16 cellular contexts compared by ENCODE assay signal in the genomic region with DNA sequence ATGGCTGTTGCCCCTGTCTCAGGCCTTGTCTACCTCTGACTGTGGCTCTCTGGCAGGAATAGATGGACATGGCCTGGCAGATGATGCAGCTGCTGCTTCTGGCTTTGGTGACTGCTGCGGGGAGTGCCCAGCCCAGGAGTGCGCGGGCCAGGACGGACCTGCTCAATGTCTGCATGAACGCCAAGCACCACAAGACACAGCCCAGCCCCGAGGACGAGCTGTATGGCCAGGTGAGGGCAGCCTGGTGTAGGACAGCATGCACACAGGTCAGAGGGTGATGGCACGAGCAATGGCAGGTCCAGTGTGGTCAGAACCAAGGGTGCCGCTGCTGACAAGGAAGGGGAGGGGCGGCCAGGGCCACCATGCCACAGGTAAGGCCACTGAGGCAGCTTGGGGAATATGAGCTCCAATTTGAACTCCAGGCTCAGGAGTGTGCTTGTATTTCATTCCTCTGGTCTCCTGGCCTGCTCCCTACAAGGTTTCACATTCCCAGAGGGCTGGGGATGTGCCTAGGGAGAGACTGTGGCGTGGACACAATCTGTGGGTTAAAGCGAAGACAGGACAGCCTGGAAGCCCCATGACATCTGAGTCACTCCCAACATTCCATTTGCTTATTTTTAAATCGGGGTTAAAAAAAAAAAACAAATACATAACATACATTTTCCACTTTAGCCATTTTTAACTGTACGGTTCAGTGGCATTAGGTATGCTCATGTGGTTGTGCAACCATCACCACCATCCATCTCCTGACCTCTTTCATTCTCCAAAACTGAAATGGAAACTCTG. TPM values are rescaled to one million over a fixed set of nuclear protein-coding genes. Genes with fewer than 3 reads are reported as not detected.
DNase-seq lines count a peak whose midpoint lies in the region; FAIRE-seq and TF ChIP-seq lines count a peak whose summit lies in the region.
"Had no signal": no experiment of that assay in that cellular context is flagged by ENCODE, and none has a peak within 500 bp of the region (broad histone marks: within the 10 kb centered on the region; RNA-seq: fewer than 3 reads in every experiment).

No MANE protein-coding gene starts in this region.

- peak overlapping the region; percentile 11; the same call in 1 of the 2 replicates for H3K4me3 ChIP-seq in HL-60 (replicated peaks; ENCODE audit: insufficient read depth, low read length)
- H3K4me3 ChIP-seq in osteoblast (ENCODE audit: insufficient read depth, low read length) = no peak overlapping the region
- no peak overlapping the region for H3K4me3 ChIP-seq in kidney (ENCODE audit: low read length in 2 of 2)

- no peaks in the 10 kb centered on the region for H3K9me3 ChIP-seq in osteoblast (ENCODE audit: low read depth, low read length)
- H3K9me3 ChIP-seq in kidney (ENCODE audit: control insufficient read depth in 1 of 2, low read length in 2 of 2) = no peaks in the 10 kb centered on the region

- DNase-seq in HL-60 (ENCODE audit: low read depth in 1 of 2, low spot score in 1 of 2) (no peak), epithelial cell of prostate (ENCODE audit: low read depth, low spot score) (no peak), osteoblast (ENCODE audit: insufficient read length, low spot score, missing footprints) (peak; percentile 47), GM10266 (ENCODE audit: extremely low spot score) (no peak), kidney (no peak), midbrain (lab: John Stamatoyannopoulos, UW) (no peak)
- DNase-seq: caudate nucleus; CD8-positive, alpha-beta memory T cell; DMS79; H7; left ventricle myocardium superior; NCI-H524 treated with DMSO at 0.1 percent for 48 hours had no signal

- peak overlapping the region; percentile 40 for H2AFZ ChIP-seq in osteoblast (ENCODE audit: low read length)

- H3K27ac ChIP-seq in HL-60 (replicated peaks) (peak overlapping the region; percentile 84), epithelial cell of prostate (peak overlapping the region; percentile 45), osteoblast (ENCODE audit: low read depth, low read length) (peak overlapping the region; percentile 9), kidney (ENCODE audit: low read depth in 2 of 2, low read length in 2 of 2) (no peak overlapping the region)

- H3K9ac ChIP-seq in kidney (ENCODE audit: low read length in 2 of 2) = no peak overlapping the region

- TF ChIP-seq CTCF in HL-60 (IDR thresholded peaks at IDR 0.05; ENCODE audit: insufficient read depth, low read length) (no peak), osteoblast (IDR thresholded peaks at IDR 0.05; ENCODE audit: extremely low read depth, low read depth, low read length) (no peak), GM10266 (IDR thresholded peaks at IDR 0.05; ENCODE audit: control insufficient read depth, insufficient read depth, low read depth, missing control alignments) (no peak), kidney (IDR thresholded peaks at IDR 0.05; ENCODE audit: borderline replicate concordance, extremely low read depth, insufficient read depth) (no peak)

- no peaks in the 10 kb centered on the region for H3K27me3 ChIP-seq in HL-60 (ENCODE audit: insufficient read depth, poor library complexity, severe bottlenecking)
- H3K27me3 ChIP-seq in osteoblast (ENCODE audit: insufficient read depth, low read length) = no peaks in the 10 kb centered on the region

- FAIRE-seq in kidney (lab: Jason Lieb, UNC) = no peak

- no peaks in the 10 kb centered on the region for H3K36me3 ChIP-seq in osteoblast (ENCODE audit: insufficient read depth, low read length)
- H3K36me3 ChIP-seq in kidney (ENCODE audit: control insufficient read depth in 1 of 2, insufficient read depth in 2 of 2, low read length in 2 of 2) = no peaks in the 10 kb centered on the region

- intact Hi-C loops in kidney (cut with DNase I) = no loop called here

- H3K4me1 ChIP-seq in osteoblast (ENCODE audit: insufficient read depth, low read length) (peaks cover 15% of the 10 kb centered on the region), kidney (ENCODE audit: control insufficient read depth in 1 of 2, insufficient read depth in 1 of 2, low read depth in 1 of 2, low read length in 2 of 2) (no peaks in the 10 kb centered on the region)

- H3K79me2 ChIP-seq in osteoblast (ENCODE audit: insufficient read depth, low read length) = no peaks in the 10 kb centered on the region

- no peak overlapping the region for H3K4me2 ChIP-seq in osteoblast (ENCODE audit: insufficient read depth, low read length)

- H4K20me1 ChIP-seq in osteoblast (ENCODE audit: insufficient read depth, low read length) = no peaks in the 10 kb centered on the region

RNA-seq across cellular contexts. Expression of gene FOLR3, which starts 0.6 kb away (rescaled TPM):
- total RNA-seq in osteoblast = 0.88 and 1.1 TPM in 2 replicates
- 17.5 TPM for total RNA-seq in kidney
- 65.0 TPM for polyA plus RNA-seq in kidney (ENCODE audit: insufficient read depth, low read depth, low replicate concordance)
- total RNA-seq: activated T-helper 17 cell treated with anti-CD3 and anti-CD28 coated beads, Interleukin-2, amount 50 U/mL, for 72 hours; CD8-positive, alpha-beta memory T cell; epithelial cell of proximal tubule; H7; temporal lobe had no signal
- polyA plus RNA-seq: CD8-positive, alpha-beta memory T cell had no signal

RNA-seq across cellular contexts. Expression of gene ANAPC15, which starts 23.6 kb away (rescaled TPM):
- 21.7 and 23.0 TPM in 2 replicates for total RNA-seq in osteoblast
- 30.0 TPM for total RNA-seq in kidney
- 79.8 TPM for polyA plus RNA-seq in kidney (ENCODE audit: insufficient read depth, low read depth, low replicate concordance)

RNA-seq across cellular contexts. Expression of gene TOMT, which starts 30.4 kb away (rescaled TPM):
- total RNA-seq in osteoblast (not detected in 2 replicates), kidney (not detected)
- polyA plus RNA-seq in kidney (ENCODE audit: insufficient read depth, low read depth, low replicate concordance) = not detected
- total RNA-seq: CD8-positive, alpha-beta memory T cell; epithelial cell of proximal tubule; left ventricle myocardium superior; mucosa of gallbladder; temporal lobe had no signal
- polyA plus RNA-seq: CD8-positive, alpha-beta memory T cell had no signal

RNA-seq across cellular contexts. Expression of gene LAMTOR1, which starts 33.0 kb away (rescaled TPM):
- total RNA-seq in osteoblast (131 and 138 TPM in 2 replicates), kidney (111 TPM)
- 189 TPM for polyA plus RNA-seq in kidney (ENCODE audit: insufficient read depth, low read depth, low replicate concordance)

RNA-seq across cellular contexts. Expression of gene LRRC51, which starts 55.4 kb away (rescaled TPM):
- 5.1 and 6.2 TPM in 2 replicates for total RNA-seq in osteoblast
- total RNA-seq in kidney = 23.3 TPM
- 28.9 TPM for polyA plus RNA-seq in kidney (ENCODE audit: insufficient read depth, low read depth, low replicate concordance)

Comparison
In these comparisons a context has a peak if more than half of its experiments do, and no peak if none do; other contexts are left out.
1. H3K27ac ChIP-seq: peak in HL-60 (single experiment), epithelial cell of prostate (single experiment) and osteoblast (single experiment); none in kidney (0 of 2).